Comparison of ENCODE assay signal across 8 cellular contexts in genomic region chr16:8936421-8936820, GRCh38. TPM values are rescaled to one million over a fixed set of nuclear protein-coding genes. Genes with fewer than 3 reads are reported as not detected.
DNase-seq lines count a peak whose midpoint lies in the region; FAIRE-seq and TF ChIP-seq lines count a peak whose summit lies in the region.

No MANE protein-coding gene starts in this region.

- no peak for FAIRE-seq in H54 (lab: Jason Lieb, UNC)

- H3K27ac ChIP-seq in effector memory CD4-positive, alpha-beta T cell (ENCODE audit: insufficient read depth, low read length, poor library complexity, severe bottlenecking): no peak overlapping the region

- H3K4me3 ChIP-seq in MG63: no peak overlapping the region
- no peak overlapping the region for H3K4me3 ChIP-seq in effector memory CD4-positive, alpha-beta T cell (ENCODE audit: insufficient read depth, low read depth, low read length, poor library complexity, severe bottlenecking)

- H3K9me3 ChIP-seq in MG63: no peaks in the 10 kb centered on the region
- H3K9me3 ChIP-seq in effector memory CD4-positive, alpha-beta T cell (ENCODE audit: control insufficient read depth, low read length): no peaks in the 10 kb centered on the region

- H3K27me3 ChIP-seq in MG63: no peaks in the 10 kb centered on the region
- H3K27me3 ChIP-seq in effector memory CD4-positive, alpha-beta T cell (replicated peaks; ENCODE audit: control insufficient read depth, insufficient read depth, low read length, poor library complexity, severe bottlenecking): no peaks in the 10 kb centered on the region

- peaks cover 16% of the 10 kb centered on the region for H3K4me1 Mint-ChIP-seq in osteocyte (ENCODE audit: unreplicated experiment)

- H3K36me3 Mint-ChIP-seq in osteocyte (ENCODE audit: unreplicated experiment): no peaks in the 10 kb centered on the region

- no peaks in the 10 kb centered on the region for H3K27me3 Mint-ChIP-seq in osteocyte (ENCODE audit: unreplicated experiment)

- peak; percentile 57 for TF ChIP-seq CTCF in osteocyte (IDR thresholded peaks at IDR 0.05)

- H3K36me3 ChIP-seq in MG63: no peaks in the 10 kb centered on the region
- H3K36me3 ChIP-seq in effector memory CD4-positive, alpha-beta T cell (ENCODE audit: control insufficient read depth, insufficient read depth, low read length): no peaks in the 10 kb centered on the region

- no peaks in the 10 kb centered on the region for H3K9me3 Mint-ChIP-seq in osteocyte (ENCODE audit: unreplicated experiment)

- peak; percentile 4 for DNase-seq in DMS153 (lab: John Stamatoyannopoulos, UW)
- no peak for DNase-seq in DMS153 treated with DMSO at 0.1 percent for 48 hours (lab: John Stamatoyannopoulos, UW; ENCODE audit: unreplicated experiment)
- peak; percentile 54 for DNase-seq in H54 (ENCODE audit: insufficient read length, low spot score)
- peak; percentile 36 for DNase-seq in MG63
- peak; percentile 78 to 81 for DNase-seq in activated CD4-positive, alpha-beta T cell treated with anti-CD3 and anti-CD28 coated beads, Interleukin-2, amount 50 U/mL, for 4 hours
- DNase-seq in effector memory CD4-positive, alpha-beta T cell: peak; percentile 45 to 57 (median 52)
- DNase-seq in osteocyte (ENCODE audit: extremely low spot score, unreplicated experiment): no peak
- DNase-seq in NCI-H526 treated with DMSO at 0.1 percent for 48 hours (lab: John Stamatoyannopoulos, UW): no peak

- H3K4me3 Mint-ChIP-seq in osteocyte (ENCODE audit: unreplicated experiment): no peak overlapping the region

- no peak overlapping the region for H3K27ac Mint-ChIP-seq in osteocyte (ENCODE audit: unreplicated experiment)

- H3K4me1 ChIP-seq in effector memory CD4-positive, alpha-beta T cell (ENCODE audit: control insufficient read depth, insufficient read depth, low read length, poor library complexity, severe bottlenecking): peaks cover 25% of the 10 kb centered on the region

- no peak for TF ChIP-seq POLR2A in H54 (IDR thresholded peaks at IDR 0.05; ENCODE audit: low read depth, low read length)

RNA-seq across cellular contexts. Expression of gene USP7, which starts 27.3 kb away (rescaled TPM):
- total RNA-seq in MG63 (2014; rRNA removed; shearing (Covaris generic); ENCODE audit: low replicate concordance): 16.2 and 23.3 TPM in 2 replicates
- 81.6 and 88.2 TPM in 2 replicates for total RNA-seq in osteocyte

RNA-seq across cellular contexts. Expression of gene LITAFD, which starts 54.3 kb away (rescaled TPM):
- not detected in 2 replicates for total RNA-seq in MG63 (2014; rRNA removed; shearing (Covaris generic); ENCODE audit: low replicate concordance)
- total RNA-seq in osteocyte: not detected in 2 replicates

Comparison
In these comparisons a context has a peak if more than half of its experiments do, and no peak if none do; other contexts are left out.
1. DNase-seq: peak in DMS153 (single experiment), H54 (single experiment), MG63 (single experiment), activated CD4-positive, alpha-beta T cell treated with anti-CD3 and anti-CD28 coated beads, Interleukin-2, amount 50 U/mL, for 4 hours (2 of 2) and effector memory CD4-positive, alpha-beta T cell (3 of 3); none in DMS153 treated with DMSO at 0.1 percent for 48 hours (single experiment), osteocyte (single experiment) and NCI-H526 treated with DMSO at 0.1 percent for 48 hours (single experiment).